In the genomic region with DNA sequence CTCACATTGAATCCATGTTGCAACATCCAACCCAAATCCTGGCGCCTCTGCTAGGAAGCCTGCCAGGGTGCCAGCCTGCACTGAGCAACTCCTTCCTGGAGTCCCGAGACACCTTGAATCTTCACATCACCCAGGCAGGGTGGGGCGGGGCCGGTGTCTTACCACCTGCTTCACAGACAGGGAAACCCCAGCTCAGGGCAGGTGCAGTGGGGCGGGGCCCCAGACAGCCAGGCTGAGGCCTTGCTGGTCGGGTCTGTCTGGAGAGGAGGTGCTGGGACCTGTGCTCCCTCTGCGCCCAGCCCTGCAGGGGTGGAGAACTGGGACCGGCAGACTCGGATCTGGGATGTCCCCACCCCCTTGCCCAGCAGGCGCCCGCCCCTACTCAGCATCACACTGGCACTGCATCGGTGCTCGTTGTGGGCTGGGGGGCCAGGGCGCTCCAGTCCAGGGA, we compare ENCODE assay signal across 18 cellular contexts. TPM values are rescaled to one million over a fixed set of nuclear protein-coding genes. Genes with fewer than 3 reads are reported as not detected.
A peak's percentile ranks its signal among the peaks of the same experiment; 100 is the strongest.
DNase-seq lines count a peak whose midpoint lies in the region; ATAC-seq and TF ChIP-seq lines count a peak whose summit lies in the region.
"Had no signal": no experiment of that assay in that cellular context is flagged by ENCODE, and none has a peak within 500 bp of the region (broad histone marks: within the 10 kb centered on the region; RNA-seq: fewer than 3 reads in every experiment).

No MANE protein-coding gene starts in this region.

- H2AFZ ChIP-seq in osteoblast (ENCODE audit: low read length): no peak overlapping the region

- H3K4me2 ChIP-seq in osteoblast (ENCODE audit: insufficient read depth, low read length): no peak overlapping the region

- no peaks in the 10 kb centered on the region for H3K27me3 ChIP-seq in osteoblast (ENCODE audit: insufficient read depth, low read length)
- H3K27me3 ChIP-seq: testis had no signal

- no peak overlapping the region for H3K4me3 Mint-ChIP-seq in central memory CD8-positive, alpha-beta T cell
- H3K4me3 Mint-ChIP-seq: natural killer cell treated with Interleukin-12 subunit alpha and Interleukin-12 subunit beta and Interleukin-15 and Interleukin-18, amount 100 ng/mL, for 72 hours had no signal

- peaks cover 12% of the 10 kb centered on the region for H3K36me3 ChIP-seq in osteoblast (ENCODE audit: insufficient read depth, low read length)

- H3K9me3 ChIP-seq in osteoblast (ENCODE audit: low read depth, low read length): no peaks in the 10 kb centered on the region
- H3K9me3 ChIP-seq: testis had no signal

- H4K20me1 ChIP-seq in osteoblast (ENCODE audit: insufficient read depth, low read length): no peaks in the 10 kb centered on the region

- TF ChIP-seq CTCF in osteoblast (IDR thresholded peaks at IDR 0.05; ENCODE audit: extremely low read depth, low read depth, low read length): no peak

- H3K4me3 ChIP-seq in osteoblast (ENCODE audit: insufficient read depth, low read length): no peak overlapping the region
- H3K4me3 ChIP-seq: K562, testis had no signal

- H3K9me3 Mint-ChIP-seq in central memory CD8-positive, alpha-beta T cell: no peaks in the 10 kb centered on the region
- H3K9me3 Mint-ChIP-seq: natural killer cell treated with Interleukin-12 subunit alpha and Interleukin-12 subunit beta and Interleukin-15 and Interleukin-18, amount 100 ng/mL, for 72 hours had no signal

- H3K79me2 ChIP-seq in osteoblast (ENCODE audit: insufficient read depth, low read length): no peaks in the 10 kb centered on the region

- H3K36me3 Mint-ChIP-seq in central memory CD8-positive, alpha-beta T cell (ENCODE audit: insufficient read depth): peaks cover 6% of the 10 kb centered on the region
- H3K36me3 Mint-ChIP-seq: natural killer cell treated with Interleukin-12 subunit alpha and Interleukin-12 subunit beta and Interleukin-15 and Interleukin-18, amount 100 ng/mL, for 72 hours had no signal

- H3K27me3 Mint-ChIP-seq in central memory CD8-positive, alpha-beta T cell: no peaks in the 10 kb centered on the region
- H3K27me3 Mint-ChIP-seq: natural killer cell treated with Interleukin-12 subunit alpha and Interleukin-12 subunit beta and Interleukin-15 and Interleukin-18, amount 100 ng/mL, for 72 hours had no signal

- H3K4me1 Mint-ChIP-seq in central memory CD8-positive, alpha-beta T cell: peaks cover 8% of the 10 kb centered on the region

- DNase-seq in NCI-H1417 (lab: John Stamatoyannopoulos, UW) (peak; percentile 19 to 70 (median 20)), NCI-H1417 treated with DMSO at 0.1 percent for 48 hours (lab: John Stamatoyannopoulos, UW) (no peak), NCI-H2171 treated with DMSO at 0.1 percent for 48 hours (lab: John Stamatoyannopoulos, UW) (peak; percentile 46), osteoblast (ENCODE audit: insufficient read length, low spot score, missing footprints) (peak; percentile 80), activated gamma-delta T cell treated with Interleukin-2 at 50 U/mL for 16 hours (no peak)
- no peak for DNase-seq in central memory CD8-positive, alpha-beta T cell (ENCODE audit: low spot score in 2 of 2)
- no peak for DNase-seq in activated CD8-positive, alpha-beta memory T cell treated with anti-CD3 and anti-CD28 coated beads for 24 hours
- DNase-seq: amniotic stem cell, dermis blood vessel endothelial cell, DMS79, NCI-H2081 treated with DMSO at 0.1 percent for 48 hours, Right ventricle myocardium superior, testis had no signal

- H3K27ac ChIP-seq in osteoblast (ENCODE audit: low read depth, low read length): no peak overlapping the region
- H3K27ac ChIP-seq: 22Rv1, testis had no signal

- H3K4me1 ChIP-seq in osteoblast (ENCODE audit: insufficient read depth, low read length): peaks cover 4% of the 10 kb centered on the region

- peak; percentile 37 for ATAC-seq in central memory CD8-positive, alpha-beta T cell (replicated peaks; ENCODE audit: extremely low read depth, poor library complexity, severe bottlenecking)
- no peak for ATAC-seq in HG03457 (IDR thresholded peaks at IDR 0.05; ENCODE audit: unreplicated experiment)
- ATAC-seq: natural killer cell treated with Interleukin-12 subunit alpha and Interleukin-12 subunit beta and Interleukin-15 and Interleukin-18, amount 100 ng/mL, for 72 hours; sciatic nerve had no signal

- no peak overlapping the region for H3K27ac Mint-ChIP-seq in central memory CD8-positive, alpha-beta T cell (ENCODE audit: low read depth)
- H3K27ac Mint-ChIP-seq: natural killer cell treated with Interleukin-12 subunit alpha and Interleukin-12 subunit beta and Interleukin-15 and Interleukin-18, amount 100 ng/mL, for 72 hours had no signal

RNA-seq across cellular contexts. Expression of gene HTRA3, which starts 31.5 kb away (rescaled TPM):
- 4.0 and 11.5 TPM in 2 replicates for total RNA-seq in osteoblast
- total RNA-seq: K562; natural killer cell treated with Interleukin-12 subunit alpha and Interleukin-12 subunit beta and Interleukin-15 and Interleukin-18, amount 100 ng/mL, for 72 hours had no signal

RNA-seq across cellular contexts. Expression of gene SH3TC1, which starts 39.0 kb away (rescaled TPM):
- total RNA-seq in osteoblast: 3.5 and 3.6 TPM in 2 replicates

Comparison
In these comparisons a context has a peak if more than half of its experiments do, and no peak if none do; other contexts are left out.
1. DNase-seq: peak in NCI-H1417 (3 of 3), NCI-H2171 treated with DMSO at 0.1 percent for 48 hours (single experiment) and osteoblast (single experiment); none in NCI-H1417 treated with DMSO at 0.1 percent for 48 hours (single experiment), central memory CD8-positive, alpha-beta T cell (0 of 2), activated CD8-positive, alpha-beta memory T cell treated with anti-CD3 and anti-CD28 coated beads for 24 hours (single experiment) and activated gamma-delta T cell treated with Interleukin-2 at 50 U/mL for 16 hours (single experiment).